Comparison of ENCODE assay signal across 11 cellular contexts in genomic region chr5:161966544-161966943, GRCh38.
A peak's percentile ranks its signal among the peaks of the same experiment; 100 is the strongest.
DNase-seq lines count a peak whose midpoint lies in the region; ATAC-seq and TF ChIP-seq lines count a peak whose summit lies in the region.
"Had no signal": no experiment of that assay in that cellular context is flagged by ENCODE, and none has a peak within 500 bp of the region (broad histone marks: within the 10 kb centered on the region; RNA-seq: fewer than 3 reads in every experiment).

No MANE protein-coding gene starts in this region.

- no peaks in the 10 kb centered on the region for H3K4me1 ChIP-seq in breast epithelium
- H3K4me1 ChIP-seq in upper lobe of right lung, result no peaks in the 10 kb centered on the region

- H3K36me3 Mint-ChIP-seq in MCF 10A (ENCODE audit: insufficient read depth, unreplicated experiment) (no peaks in the 10 kb centered on the region), endothelial cell (ENCODE audit: low read depth, unreplicated experiment) (no peaks in the 10 kb centered on the region)
- H3K36me3 Mint-ChIP-seq: activated naive CD8-positive, alpha-beta T cell; naive thymus-derived CD8-positive, alpha-beta T cell had no signal

- DNase-seq in MCF 10A (ENCODE audit: unreplicated experiment), result peak; percentile 60
- DNase-seq in breast epithelium (ENCODE audit: low spot score in 2 of 2), result no peak
- peak; percentile 45 for DNase-seq in NCI-H82 (lab: John Stamatoyannopoulos, UW)
- DNase-seq in endothelial cell (ENCODE audit: low spot score), result peak; percentile 7
- DNase-seq in upper lobe of right lung, result no peak
- no peak for DNase-seq in 8988T
- DNase-seq: naive thymus-derived CD8-positive, alpha-beta T cell; Right ventricle myocardium superior had no signal

- BruUV-seq in MCF 10A (replicated peaks; lab: Mats Ljungman, UMichigan), result no TSS peak

- H3K4me1 Mint-ChIP-seq in MCF 10A (ENCODE audit: insufficient read depth, unreplicated experiment) (no peaks in the 10 kb centered on the region), endothelial cell (ENCODE audit: unreplicated experiment) (no peaks in the 10 kb centered on the region)
- H3K4me1 Mint-ChIP-seq: naive thymus-derived CD8-positive, alpha-beta T cell had no signal

- H3K9me3 Mint-ChIP-seq in MCF 10A (ENCODE audit: unreplicated experiment) (no peaks in the 10 kb centered on the region), endothelial cell (ENCODE audit: unreplicated experiment) (no peaks in the 10 kb centered on the region)

- H3K27ac Mint-ChIP-seq in MCF 10A (ENCODE audit: low read depth, unreplicated experiment), result no peak overlapping the region
- H3K27ac Mint-ChIP-seq in endothelial cell (ENCODE audit: unreplicated experiment), result no peak overlapping the region
- H3K27ac Mint-ChIP-seq: activated naive CD8-positive, alpha-beta T cell; naive thymus-derived CD8-positive, alpha-beta T cell had no signal

- H3K4me3 Mint-ChIP-seq in MCF 10A (ENCODE audit: unreplicated experiment), result no peak overlapping the region
- H3K4me3 Mint-ChIP-seq in endothelial cell (ENCODE audit: unreplicated experiment), result no peak overlapping the region
- H3K4me3 Mint-ChIP-seq: activated naive CD8-positive, alpha-beta T cell; naive thymus-derived CD8-positive, alpha-beta T cell had no signal

- H3K4me3 ChIP-seq in breast epithelium (no peak overlapping the region), upper lobe of right lung (no peak overlapping the region)

- CTCF ChIA-PET in MCF 10A (lab: Yijun Ruan, JAX), result interaction anchor here (0.6 to 2.1 kb wide), 42 partner anchors 9 to 1466 kb away, joined by 3 to 13 read pairs (median 3); no protein-coding TSS in a partner anchor

- TF ChIP-seq CTCF in MCF 10A (IDR thresholded peaks at IDR 0.05; ENCODE audit: unreplicated experiment), result peak; percentile 69
- TF ChIP-seq CTCF in breast epithelium (IDR thresholded peaks at IDR 0.05), result no peak
- no peak for TF ChIP-seq CTCF in endothelial cell (IDR thresholded peaks at IDR 0.05; ENCODE audit: unreplicated experiment)
- peak; percentile 35 for TF ChIP-seq CTCF in upper lobe of right lung (IDR thresholded peaks at IDR 0.05)

- H3K9me3 ChIP-seq in breast epithelium (no peaks in the 10 kb centered on the region), upper lobe of right lung (no peaks in the 10 kb centered on the region)

- H3K27me3 Mint-ChIP-seq in MCF 10A (ENCODE audit: insufficient read depth, unreplicated experiment) (peaks cover 76% of the 10 kb centered on the region), endothelial cell (ENCODE audit: unreplicated experiment) (no peaks in the 10 kb centered on the region)
- H3K27me3 Mint-ChIP-seq: activated naive CD8-positive, alpha-beta T cell; naive thymus-derived CD8-positive, alpha-beta T cell had no signal

- POLR2A ChIA-PET in MCF 10A (lab: Yijun Ruan, JAX), result interaction anchor here (0.6 kb wide), 1 partner anchor 1381 kb away, joined by 3 read pairs; no protein-coding TSS in a partner anchor

- H3K27ac ChIP-seq in breast epithelium, result no peak overlapping the region
- no peak overlapping the region for H3K27ac ChIP-seq in upper lobe of right lung

- no peaks in the 10 kb centered on the region for H3K27me3 ChIP-seq in breast epithelium
- no peaks in the 10 kb centered on the region for H3K27me3 ChIP-seq in upper lobe of right lung

- ATAC-seq in upper lobe of right lung, result peak; percentile 41
- no peak for ATAC-seq in GM21526 (IDR thresholded peaks at IDR 0.05; ENCODE audit: low FRiP score, unreplicated experiment)
- no peak for ATAC-seq in GM21381 (IDR thresholded peaks at IDR 0.05; ENCODE audit: unreplicated experiment)
- ATAC-seq: naive thymus-derived CD8-positive, alpha-beta T cell had no signal

- TF ChIP-seq POLR2A in breast epithelium (IDR thresholded peaks at IDR 0.05), result no peak

- no peaks in the 10 kb centered on the region for H3K36me3 ChIP-seq in breast epithelium
- H3K36me3 ChIP-seq in upper lobe of right lung, result no peaks in the 10 kb centered on the region

- intact Hi-C loops in MCF 10A (cut with micrococcal nuclease), result loop anchor here (1.0 to 10.0 kb wide), 8 partner anchors 241 to 1442 kb away; no protein-coding TSS in a partner anchor
- intact Hi-C loops in breast epithelium (cut with DNase I; ENCODE audit: low total_unique reads), result no loop called here
- intact Hi-C loops in upper lobe of right lung (cut with DNase I), result no loop called here

Comparison
In these comparisons a context has a peak if more than half of its experiments do, and no peak if none do; other contexts are left out.
1. DNase-seq: peak in MCF 10A (single experiment), NCI-H82 (single experiment) and endothelial cell (single experiment); none in breast epithelium (0 of 2), upper lobe of right lung (single experiment) and 8988T (single experiment).
2. CTCF ChIP-seq: peak in MCF 10A (single experiment) and upper lobe of right lung (single experiment); none in breast epithelium (0 of 3) and endothelial cell (single experiment).